In genomic region chr16:57300387-57301125, GRCh38 we compare ENCODE assay signal across 1 cellular context.
TF ChIP-seq lines count a peak whose summit lies in the region.

No MANE protein-coding gene starts in this region.

TF ChIP-seq in K562, 482 proteins besides CTCF, POLR2A, EP300 and RAD21 (continued from another document and continues in another):
- TF ChIP-seq NONO (IDR thresholded peaks at IDR 0.05; ENCODE audit: low read depth in 2 of 2, low read length in 1 of 2) = peak in 1 of 2 experiments; percentile 41; a peak in 1 of 4 replicates
- TF ChIP-seq DDX20 (tag; IDR thresholded peaks at IDR 0.05; ENCODE audit: low read depth) = no peak
- TF ChIP-seq, protein P1, sequence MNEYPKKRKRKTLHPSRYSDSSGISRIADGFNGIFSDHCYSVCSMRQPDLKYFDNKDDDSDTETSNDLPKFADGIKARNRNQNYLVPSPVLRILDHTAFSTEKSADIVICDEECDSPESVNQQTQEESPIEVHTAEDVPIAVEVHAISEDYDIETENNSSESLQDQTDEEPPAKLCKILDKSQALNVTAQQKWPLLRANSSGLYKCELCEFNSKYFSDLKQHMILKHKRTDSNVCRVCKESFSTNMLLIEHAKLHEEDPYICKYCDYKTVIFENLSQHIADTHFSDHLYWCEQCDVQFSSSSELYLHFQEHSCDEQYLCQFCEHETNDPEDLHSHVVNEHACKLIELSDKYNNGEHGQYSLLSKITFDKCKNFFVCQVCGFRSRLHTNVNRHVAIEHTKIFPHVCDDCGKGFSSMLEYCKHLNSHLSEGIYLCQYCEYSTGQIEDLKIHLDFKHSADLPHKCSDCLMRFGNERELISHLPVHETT (CRISPR knock-in tag; conservative IDR thresholded peaks at IDR 0.05 in 1 of 2, IDR thresholded peaks at IDR 0.05 in 1 of 2) = 0 out of 4 replicates have a peak, but pooled peaks of 1 of the 2 experiments have one; percentile 50
- TF ChIP-seq PML (IDR thresholded peaks at IDR 0.05; ENCODE audit: low read length) = no peak
- TF ChIP-seq RBM25 (IDR thresholded peaks at IDR 0.05; ENCODE audit: low read depth, low read length, severe bottlenecking) = no peak
- no peak for TF ChIP-seq ELF1 (tag; IDR thresholded peaks at IDR 0.05)
- no peak for TF ChIP-seq ELK1 (CRISPR knock-in tag; IDR thresholded peaks at IDR 0.05)
- no peak for TF ChIP-seq STAT5B (CRISPR knock-in tag; IDR thresholded peaks at IDR 0.05)
- TF ChIP-seq RFX7 (CRISPR knock-in tag; IDR thresholded peaks at IDR 0.05) = no peak
- no peak for TF ChIP-seq SRSF7 (optimal IDR thresholded peaks at IDR 0.05; ENCODE audit: low read depth, low read length)
- TF ChIP-seq MCM3 (IDR thresholded peaks at IDR 0.05) = no peak
- peak; percentile 3; the same call in 1 of the 2 replicates for TF ChIP-seq ADNP (tag; IDR thresholded peaks at IDR 0.05)
- TF ChIP-seq HOXB6 (CRISPR knock-in tag; IDR thresholded peaks at IDR 0.05; ENCODE audit: borderline replicate concordance) = no peak
- TF ChIP-seq EZH2 (IDR thresholded peaks at IDR 0.05; ENCODE audit: borderline replicate concordance, low read depth, low read length) = no peak
- no peak for TF ChIP-seq ZBED1 (IDR thresholded peaks at IDR 0.05)
- TF ChIP-seq TEAD1 (CRISPR knock-in tag; IDR thresholded peaks at IDR 0.05) = 0 out of 4 replicates have a peak, but pooled peaks of 1 of the 2 experiments have one; percentile 6
- TF ChIP-seq THAP7 (CRISPR knock-in tag; IDR thresholded peaks at IDR 0.05) = no peak
- no peak for TF ChIP-seq ZNF347 (CRISPR knock-in tag; IDR thresholded peaks at IDR 0.05; ENCODE audit: low read depth)
- TF ChIP-seq ZNF318 (IDR thresholded peaks at IDR 0.05; ENCODE audit: borderline replicate concordance in 1 of 2, low read depth in 1 of 2) = no peak
- TF ChIP-seq JUN (IDR thresholded peaks at IDR 0.05; ENCODE audit: borderline replicate concordance, low read depth, low read length) = peak; percentile 56; the same call in 1 of the 2 replicates
- 0 out of 2 replicates have a peak, but pooled peaks have one; percentile 12 for TF ChIP-seq JUN (CRISPR knock-in tag; IDR thresholded peaks at IDR 0.05; ENCODE audit: borderline replicate concordance)
- peak; percentile 8 for TF ChIP-seq CHD1 (IDR thresholded peaks at IDR 0.05; ENCODE audit: low read length)
- TF ChIP-seq REST (CRISPR knock-in tag; IDR thresholded peaks at IDR 0.05; ENCODE audit: low read depth) = no peak
- peak in 1 of 3 experiments; percentile 57 for TF ChIP-seq YY1 (IDR thresholded peaks at IDR 0.05; ENCODE audit: borderline replicate concordance in 1 of 3, control insufficient read depth in 1 of 3, extremely low read depth in 1 of 3, insufficient read depth in 3 of 3, insufficient read length in 1 of 3, insufficient replicate concordance in 2 of 3, low read depth in 1 of 3, low read length in 2 of 3)
- TF ChIP-seq RFX5 (IDR thresholded peaks at IDR 0.05; ENCODE audit: low read depth, low read length) = peak; percentile 73; the same call in 1 of the 2 replicates
- TF ChIP-seq ATF6 (CRISPR knock-in tag; IDR thresholded peaks at IDR 0.05) = no peak; the same call in 1 of the 2 replicates
- TF ChIP-seq, protein P2, sequence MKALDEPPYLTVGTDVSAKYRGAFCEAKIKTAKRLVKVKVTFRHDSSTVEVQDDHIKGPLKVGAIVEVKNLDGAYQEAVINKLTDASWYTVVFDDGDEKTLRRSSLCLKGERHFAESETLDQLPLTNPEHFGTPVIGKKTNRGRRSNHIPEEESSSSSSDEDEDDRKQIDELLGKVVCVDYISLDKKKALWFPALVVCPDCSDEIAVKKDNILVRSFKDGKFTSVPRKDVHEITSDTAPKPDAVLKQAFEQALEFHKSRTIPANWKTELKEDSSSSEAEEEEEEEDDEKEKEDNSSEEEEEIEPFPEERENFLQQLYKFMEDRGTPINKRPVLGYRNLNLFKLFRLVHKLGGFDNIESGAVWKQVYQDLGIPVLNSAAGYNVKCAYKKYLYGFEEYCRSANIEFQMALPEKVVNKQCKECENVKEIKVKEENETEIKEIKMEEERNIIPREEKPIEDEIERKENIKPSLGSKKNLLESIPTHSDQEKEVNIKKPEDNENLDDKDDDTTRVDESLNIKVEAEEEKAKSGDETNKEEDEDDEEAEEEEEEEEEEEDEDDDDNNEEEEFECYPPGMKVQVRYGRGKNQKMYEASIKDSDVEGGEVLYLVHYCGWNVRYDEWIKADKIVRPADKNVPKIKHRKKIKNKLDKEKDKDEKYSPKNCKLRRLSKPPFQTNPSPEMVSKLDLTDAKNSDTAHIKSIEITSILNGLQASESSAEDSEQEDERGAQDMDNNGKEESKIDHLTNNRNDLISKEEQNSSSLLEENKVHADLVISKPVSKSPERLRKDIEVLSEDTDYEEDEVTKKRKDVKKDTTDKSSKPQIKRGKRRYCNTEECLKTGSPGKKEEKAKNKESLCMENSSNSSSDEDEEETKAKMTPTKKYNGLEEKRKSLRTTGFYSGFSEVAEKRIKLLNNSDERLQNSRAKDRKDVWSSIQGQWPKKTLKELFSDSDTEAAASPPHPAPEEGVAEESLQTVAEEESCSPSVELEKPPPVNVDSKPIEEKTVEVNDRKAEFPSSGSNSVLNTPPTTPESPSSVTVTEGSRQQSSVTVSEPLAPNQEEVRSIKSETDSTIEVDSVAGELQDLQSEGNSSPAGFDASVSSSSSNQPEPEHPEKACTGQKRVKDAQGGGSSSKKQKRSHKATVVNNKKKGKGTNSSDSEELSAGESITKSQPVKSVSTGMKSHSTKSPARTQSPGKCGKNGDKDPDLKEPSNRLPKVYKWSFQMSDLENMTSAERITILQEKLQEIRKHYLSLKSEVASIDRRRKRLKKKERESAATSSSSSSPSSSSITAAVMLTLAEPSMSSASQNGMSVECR (CRISPR knock-in tag; IDR thresholded peaks at IDR 0.05) = peak; percentile 65; the same call in 1 of the 2 replicates
- TF ChIP-seq ZNF583 (CRISPR knock-in tag; IDR thresholded peaks at IDR 0.05) = no peak
- no peak for TF ChIP-seq ZFP1 (CRISPR knock-in tag; IDR thresholded peaks at IDR 0.05)
- TF ChIP-seq CAMTA2 (CRISPR knock-in tag; conservative IDR thresholded peaks at IDR 0.05) = no peak
- peak; percentile 48; the same call in 1 of the 2 replicates for TF ChIP-seq ZNF134 (CRISPR knock-in tag; conservative IDR thresholded peaks at IDR 0.05)
